ENCODE assay signal across 24 cellular contexts in genomic region chr2:199697469-199697868, GRCh38.
"Had no signal": no experiment of that assay in that cellular context is flagged by ENCODE, and none has a peak within 500 bp of the region (broad histone marks: within the 10 kb centered on the region; RNA-seq: fewer than 3 reads in every experiment).

No MANE protein-coding gene starts in this region.

- H3K4me1 ChIP-seq: colonic mucosa, esophagus squamous epithelium, gastroesophageal sphincter, heart left ventricle, left lung, lower lobe of right lung had no signal

- FAIRE-seq: endometrium, kidney had no signal

- H3K36me3 ChIP-seq: colonic mucosa, esophagus squamous epithelium, gastroesophageal sphincter, heart left ventricle, left lung, lower lobe of right lung had no signal

- DNase-seq: colonic mucosa; cortex of kidney; effector CD8-positive, alpha-beta T cell; effector memory CD8-positive, alpha-beta T cell; endodermal cell; erythroblast; esophagus squamous epithelium; foreskin fibroblast; foreskin melanocyte; heart left ventricle; hypothalamus; immature natural killer cell; islet precursor cell; kidney; kidney glomerular epithelial cell; left lung; left ventricle myocardium superior; lower lobe of right lung; mesenchymal stem cell had no signal

- H3K27me3 ChIP-seq: colonic mucosa, esophagus squamous epithelium, gastroesophageal sphincter, heart left ventricle, hepatocyte had no signal

- ATAC-seq: effector memory CD8-positive, alpha-beta T cell; esophagus mucosa; gastroesophageal sphincter; heart left ventricle; left lung; left ventricle myocardium superior; lower lobe of right lung had no signal

- H3K27ac ChIP-seq: colonic mucosa, epithelial cell of prostate, esophagus squamous epithelium, gastroesophageal sphincter, heart left ventricle, hepatocyte, left lung, lower lobe of right lung had no signal

- H3K4me3 ChIP-seq: colonic mucosa, esophagus squamous epithelium, gastroesophageal sphincter, heart left ventricle, hepatocyte, left lung, lower lobe of right lung had no signal

- H3K9me3 ChIP-seq: colonic mucosa, esophagus squamous epithelium, gastroesophageal sphincter, heart left ventricle, left lung, lower lobe of right lung had no signal
